31 cellular contexts compared by ENCODE assay signal in the genomic region with DNA sequence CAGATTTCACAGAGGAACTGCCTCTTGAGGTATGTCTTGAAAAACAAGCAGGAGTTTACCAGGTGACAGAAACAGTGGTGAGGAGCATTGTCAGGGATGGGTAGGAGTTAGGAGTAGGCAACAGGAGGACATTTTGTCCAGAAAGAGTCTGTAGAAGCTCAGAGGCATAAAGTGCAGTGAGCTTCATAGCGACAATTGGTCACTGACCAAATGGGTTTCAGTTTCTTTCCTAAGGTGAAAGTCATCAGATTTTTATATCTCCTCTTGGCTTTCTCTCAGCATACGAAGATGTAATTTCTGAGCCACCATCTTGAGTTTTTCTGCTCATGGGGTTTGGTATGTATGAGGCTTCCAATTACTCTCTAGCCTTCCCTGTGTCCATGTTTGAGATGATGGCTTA. TPM values are rescaled to one million over a fixed set of nuclear protein-coding genes. Genes with fewer than 3 reads are reported as not detected.
DNase-seq lines count a peak whose midpoint lies in the region; ATAC-seq, FAIRE-seq and TF ChIP-seq lines count a peak whose summit lies in the region.
"Had no signal": no experiment of that assay in that cellular context is flagged by ENCODE, and none has a peak within 500 bp of the region (broad histone marks: within the 10 kb centered on the region; RNA-seq: fewer than 3 reads in every experiment).

No MANE protein-coding gene starts in this region.

- no peak overlapping the region for H3K27ac Mint-ChIP-seq in activated T-helper 17 cell treated with anti-CD3 and anti-CD28 coated beads, Interleukin-2, amount 50 U/mL, for 72 hours
- H3K27ac Mint-ChIP-seq: activated naive CD4-positive, alpha-beta T cell treated with anti-CD3 and anti-CD28 coated beads, Interleukin-2, amount 50 U/mL, for 24 hours; activated T-helper 2 cell treated with anti-CD3 and anti-CD28 coated beads, Interferon-gamma antibody, Interleukin-2, Interleukin-4, amounts not matched to agents 10 μg/mL and 5 μg/mL and 100 μg/mL, durations not matched to agents 14 hours and 24 hours and 36 hours; endodermal cell had no signal

- H3K79me2 ChIP-seq in mesendoderm (ENCODE audit: control insufficient read depth, insufficient read depth, low read length) (no peaks in the 10 kb centered on the region), MM.1S (ENCODE audit: low read length) (no peaks in the 10 kb centered on the region)

- H3K9ac ChIP-seq in mesendoderm (ENCODE audit: low read length) (no peak overlapping the region), MM.1S (ENCODE audit: low read length) (no peak overlapping the region)
- H3K9ac ChIP-seq: BLaER1 had no signal

- no peaks in the 10 kb centered on the region for H3K9me3 Mint-ChIP-seq in activated T-helper 17 cell treated with anti-CD3 and anti-CD28 coated beads, Interleukin-2, amount 50 U/mL, for 72 hours
- H3K9me3 Mint-ChIP-seq: activated naive CD4-positive, alpha-beta T cell treated with anti-CD3 and anti-CD28 coated beads, Interleukin-2, amount 50 U/mL, for 24 hours; activated T-helper 2 cell treated with anti-CD3 and anti-CD28 coated beads, Interferon-gamma antibody, Interleukin-2, Interleukin-4, amounts not matched to agents 10 μg/mL and 5 μg/mL and 100 μg/mL, durations not matched to agents 14 hours and 24 hours and 36 hours had no signal

- no peak overlapping the region for H3K56ac ChIP-seq in mesendoderm (ENCODE audit: low read length)

- POLR2A ChIA-PET in A549 (lab: Yijun Ruan, JAX) = interaction anchor here (0.6 kb wide), 1 partner anchor 1225 kb away, joined by 4 read pairs; no protein-coding TSS in a partner anchor

- H3K27ac ChIP-seq in A549 = peak overlapping the region; percentile 76 to 83
- H3K27ac ChIP-seq in mesendoderm (ENCODE audit: low read depth, low read length) = no peak overlapping the region
- H3K27ac ChIP-seq in MM.1S (ENCODE audit: low read length) = no peak overlapping the region
- H3K27ac ChIP-seq: ascending aorta, BLaER1, esophagus squamous epithelium, heart right ventricle, upper lobe of left lung, VCaP had no signal

- no peak overlapping the region for H4K5ac ChIP-seq in mesendoderm (ENCODE audit: low read length)

- FAIRE-seq in A549 (lab: Jason Lieb, UNC) (no peak), GM12892 (lab: Jason Lieb, UNC) (peak; percentile 42)

- no peak for DNase-seq in A549 (ENCODE audit: low read depth in 1 of 2, low spot score in 1 of 2)
- no peak for DNase-seq in GM12892 (ENCODE audit: insufficient read length)
- DNase-seq in mesendoderm = no peak
- DNase-seq in stimulated activated naive CD4-positive, alpha-beta T cell (lab: John Stamatoyannopoulos, UW) = no peak
- no peak for DNase-seq in MM.1S
- no peak for DNase-seq in stimulated activated CD4-positive, alpha-beta T cell treated with anti-CD3 and anti-CD28 coated beads, Interleukin-4, amount 100 ng/mL, for 1 hour
- DNase-seq: activated CD8-positive, alpha-beta memory T cell treated with anti-CD3 and anti-CD28 coated beads, Interleukin-2, amount 50 U/mL, for 48 hours; caudate nucleus; COR-L47; cortex of kidney; DMS79; endodermal cell; esophagus squamous epithelium; foreskin melanocyte; GDM1; heart right ventricle; Karpas-422; NCI-H146; NCI-H446 treated with DMSO at 0.1 percent for 48 hours; NCI-H82; upper lobe of left lung had no signal

- no peak overlapping the region for H3K18ac ChIP-seq in mesendoderm (ENCODE audit: low read length)

- TF ChIP-seq POLR2A in A549 (IDR thresholded peaks at IDR 0.05; ENCODE audit: low read length) (no peak), GM12892 (IDR thresholded peaks at IDR 0.05; ENCODE audit: low read depth, low read length) (no peak)

- H3F3A ChIP-seq in MM.1S (ENCODE audit: insufficient read depth, low read length) = no peaks in the 10 kb centered on the region

- TF ChIP-seq CTCF in A549 (IDR thresholded peaks at IDR 0.05) = no peak
- no peak for TF ChIP-seq CTCF in MM.1S (IDR thresholded peaks at IDR 0.05; ENCODE audit: low read length)

- H4K8ac ChIP-seq in mesendoderm (ENCODE audit: low read depth, low read length) = no peak overlapping the region

- peak overlapping the region; percentile 58 for H2BK15ac ChIP-seq in mesendoderm (replicated peaks; ENCODE audit: low read depth)

- TF ChIP-seq RAD21 in A549 (conservative IDR thresholded peaks at IDR 0.05 in 1 of 2, IDR thresholded peaks at IDR 0.05 in 1 of 2) = no peak

- H3K4me1 ChIP-seq in A549 (peaks cover 26% of the 10 kb centered on the region), mesendoderm (ENCODE audit: control insufficient read depth, low read depth, low read length) (no peaks in the 10 kb centered on the region), MM.1S (ENCODE audit: low read length) (no peaks in the 10 kb centered on the region)
- H3K4me1 ChIP-seq: ascending aorta, esophagus squamous epithelium, upper lobe of left lung had no signal

- ATAC-seq in A549 (peak; percentile 37 to 54; a peak in 5 of 6 replicates), GM21423 (IDR thresholded peaks at IDR 0.05; ENCODE audit: unreplicated experiment) (no peak)
- ATAC-seq in activated T-helper 17 cell treated with anti-CD3 and anti-CD28 coated beads, Interleukin-2, amount 50 U/mL, for 72 hours (replicated peaks) = peak; percentile 32
- ATAC-seq: heart right ventricle had no signal

- CTCF ChIA-PET in A549 (lab: Yijun Ruan, JAX) = interaction anchor here (0.8 to 2.4 kb wide), 4 partner anchors 13 to 90 kb away, joined by 4 to 5 read pairs (median 4); no protein-coding TSS in a partner anchor

- no peak overlapping the region for H2BK120ac ChIP-seq in mesendoderm (ENCODE audit: low read depth, low read length)

- H3K4me2 ChIP-seq in A549 (peak overlapping the region; percentile 75), mesendoderm (ENCODE audit: low read length) (no peak overlapping the region), MM.1S (ENCODE audit: low read depth, low read length) (no peak overlapping the region)
- H3K4me2 ChIP-seq: BLaER1 had no signal

- H2AFZ ChIP-seq in MM.1S (ENCODE audit: low read length) = no peak overlapping the region

- no peaks in the 10 kb centered on the region for H3K79me1 ChIP-seq in mesendoderm (ENCODE audit: low read length)

- H3K36me3 ChIP-seq in mesendoderm (ENCODE audit: control insufficient read depth, insufficient read depth, low read length) (no peaks in the 10 kb centered on the region), MM.1S (replicated peaks; ENCODE audit: insufficient read depth, low read length) (no peaks in the 10 kb centered on the region)
- H3K36me3 ChIP-seq: ascending aorta, BLaER1, esophagus squamous epithelium, heart right ventricle, upper lobe of left lung had no signal

- peaks cover 4% of the 10 kb centered on the region for H3K27me3 Mint-ChIP-seq in activated T-helper 17 cell treated with anti-CD3 and anti-CD28 coated beads, Interleukin-2, amount 50 U/mL, for 72 hours
- H3K27me3 Mint-ChIP-seq: activated naive CD4-positive, alpha-beta T cell treated with anti-CD3 and anti-CD28 coated beads, Interleukin-2, amount 50 U/mL, for 24 hours had no signal

- H3K27me3 ChIP-seq in mesendoderm (ENCODE audit: insufficient read depth, low read length, poor library complexity) (no peaks in the 10 kb centered on the region), MM.1S (replicated peaks; ENCODE audit: insufficient read depth, low read length) (no peaks in the 10 kb centered on the region)
- H3K27me3 ChIP-seq: ascending aorta, BLaER1, esophagus squamous epithelium, heart right ventricle, upper lobe of left lung had no signal

- no peak overlapping the region for H2AK5ac ChIP-seq in mesendoderm (ENCODE audit: low read length)

- no peak overlapping the region for H3K4me3 Mint-ChIP-seq in activated T-helper 17 cell treated with anti-CD3 and anti-CD28 coated beads, Interleukin-2, amount 50 U/mL, for 72 hours
- H3K4me3 Mint-ChIP-seq: activated naive CD4-positive, alpha-beta T cell treated with anti-CD3 and anti-CD28 coated beads, Interleukin-2, amount 50 U/mL, for 24 hours; endodermal cell had no signal

- TF ChIP-seq EP300 in A549 (IDR thresholded peaks at IDR 0.05) = no peak

- peaks cover 33% of the 10 kb centered on the region for H3K4me1 Mint-ChIP-seq in activated T-helper 17 cell treated with anti-CD3 and anti-CD28 coated beads, Interleukin-2, amount 50 U/mL, for 72 hours

- H3K9me3 ChIP-seq in A549 (no peaks in the 10 kb centered on the region), MM.1S (replicated peaks; ENCODE audit: insufficient read depth, low read length) (no peaks in the 10 kb centered on the region)
- H3K9me3 ChIP-seq: ascending aorta, esophagus squamous epithelium had no signal

- H3K4me3 ChIP-seq in A549 (no peak overlapping the region), mesendoderm (ENCODE audit: low read length) (no peak overlapping the region), MM.1S (ENCODE audit: low read length) (no peak overlapping the region)
- H3K4me3 ChIP-seq: ascending aorta, BLaER1, esophagus squamous epithelium, heart right ventricle, upper lobe of left lung had no signal

- H4K20me1 ChIP-seq in MM.1S (ENCODE audit: insufficient read depth, low read length) = no peaks in the 10 kb centered on the region
- H4K20me1 ChIP-seq: BLaER1 had no signal

- H3K36me3 Mint-ChIP-seq in activated T-helper 17 cell treated with anti-CD3 and anti-CD28 coated beads, Interleukin-2, amount 50 U/mL, for 72 hours (ENCODE audit: low read depth) = no peaks in the 10 kb centered on the region
- H3K36me3 Mint-ChIP-seq: activated naive CD4-positive, alpha-beta T cell treated with anti-CD3 and anti-CD28 coated beads, Interleukin-2, amount 50 U/mL, for 24 hours had no signal

- H2BK5ac ChIP-seq in mesendoderm (ENCODE audit: low read length) = no peak overlapping the region

- no peak overlapping the region for H3K23ac ChIP-seq in mesendoderm (ENCODE audit: low read length)

- no peaks in the 10 kb centered on the region for H3K9me2 ChIP-seq in MM.1S (replicated peaks; ENCODE audit: insufficient read depth, low read length)

- H3K4ac ChIP-seq in mesendoderm (ENCODE audit: low read depth, low read length) = no peak overlapping the region

- WGBS in A549 (ENCODE audit: missing lambda C conversion rate) = 88% methylated on average over 2 of the region's 2 CpGs
- no CpG with 5 or more reads among the region's 2 CpGs for WGBS in mesendoderm (ENCODE audit: extremely low coverage, insufficient coverage, low lambda C conversion rate)

TF ChIP-seq in A549, 52 proteins besides CTCF, POLR2A, EP300 and RAD21 (continues in another document):
- TF ChIP-seq HOXA7 (CRISPR knock-in tag; IDR thresholded peaks at IDR 0.05) = no peak

RNA-seq across cellular contexts. Expression of gene FASLG, which starts 29.3 kb away (rescaled TPM):
- not detected in 2 replicates for polyA plus RNA-seq in A549 (2011; rRNA removed)
- not detected in 2 replicates for polyA plus RNA-seq in A549 (2012; cell fraction: cytosol; rRNA removed)
- polyA plus RNA-seq in A549 (2012; cell fraction: nucleus; rRNA removed) = not detected in 2 replicates
- polyA plus RNA-seq in A549 (2017; fragmentation: RNase III; extraction: RNeasy Plus Mini Kit Qiagen cat#74134 plus additional on column Dnase treatment) = 0.04 TPM in 1 of 3 replicates, not detected in the others
- polyA minus RNA-seq in A549 (2011; rRNA and poly(A)+ RNA removed) = not detected in 2 replicates
- not detected for polyA plus RNA-seq in GM12892 (2012; ENCODE audit: missing spikeins)
- 10 to 100 TPM in 1 of 2 donors, 1 to 10 TPM in 1; 2.7 to 11.3 TPM for total RNA-seq in activated T-helper 17 cell treated with anti-CD3 and anti-CD28 coated beads, Interleukin-2, amount 50 U/mL, for 72 hours
- polyA plus RNA-seq in mesendoderm (2013, experiment 1 of 2) = not detected
- 0.03 TPM for polyA plus RNA-seq in mesendoderm (2013, experiment 2 of 2)
- total RNA-seq: ascending aorta, endodermal cell, lung microvascular endothelial cell, subcutaneous adipose tissue had no signal
- polyA plus RNA-seq: AG04450 had no signal

Comparison
In these comparisons a context has a peak if more than half of its experiments do, and no peak if none do; other contexts are left out.
1. H3K27ac ChIP-seq: peak in A549 (2 of 2); none in mesendoderm (single experiment) and MM.1S (single experiment).